ENCODE assay signal across 15 cellular contexts in the genomic region with DNA sequence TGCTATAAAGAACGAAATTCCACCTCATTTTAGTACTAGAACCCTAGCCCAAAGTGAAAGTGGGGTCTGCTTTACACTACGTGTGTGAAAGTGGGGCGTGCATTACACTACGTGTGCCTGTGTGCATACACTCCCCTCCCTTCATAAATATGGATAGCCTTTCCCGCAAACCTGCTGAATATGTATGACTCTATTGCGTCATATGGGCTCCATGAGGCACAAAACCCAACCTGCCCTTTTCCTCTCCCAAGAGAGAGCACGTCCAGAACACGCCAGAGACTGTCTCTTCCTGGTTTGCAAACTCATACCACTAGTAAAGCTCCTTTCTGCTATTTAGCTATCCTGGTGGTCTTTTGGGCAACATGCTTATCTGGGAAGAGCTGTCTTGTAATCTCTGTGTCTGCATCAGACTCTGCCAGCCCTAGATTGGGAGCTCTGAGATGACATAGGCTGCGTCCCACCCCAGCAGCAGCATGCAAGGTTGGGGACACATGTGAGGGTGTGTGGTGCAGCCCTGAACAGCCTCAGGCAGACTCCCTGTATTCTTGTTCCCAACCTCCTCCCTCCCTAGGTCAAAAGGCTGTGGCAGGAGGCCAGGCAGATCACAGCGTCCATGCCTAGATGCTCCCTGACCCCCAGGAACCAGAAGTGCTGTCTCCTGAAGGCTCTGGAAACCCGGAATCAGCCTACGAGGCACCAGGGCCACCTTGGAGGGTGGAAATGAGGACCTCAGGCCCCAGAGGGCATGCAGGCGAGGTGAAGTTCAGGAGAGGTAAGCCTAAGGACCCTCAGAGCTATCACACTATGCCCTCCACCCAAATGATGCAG. TPM values are rescaled to one million over a fixed set of nuclear protein-coding genes. Genes with fewer than 3 reads are reported as not detected.
DNase-seq lines count a peak whose midpoint lies in the region; ATAC-seq and TF ChIP-seq lines count a peak whose summit lies in the region.
"Had no signal": no experiment of that assay in that cellular context is flagged by ENCODE, and none has a peak within 500 bp of the region (broad histone marks: within the 10 kb centered on the region; RNA-seq: fewer than 3 reads in every experiment).

No MANE protein-coding gene starts in this region.

- H3K36me3 Mint-ChIP-seq in activated naive CD4-positive, alpha-beta T cell treated with anti-CD3 and anti-CD28 coated beads for 36 hours (ENCODE audit: low read depth), result peaks cover 2% of the 10 kb centered on the region
- H3K36me3 Mint-ChIP-seq in activated T-cell treated with anti-CD3 and anti-CD28 coated beads, Interleukin-2, amount 50 U/mL, for 72 hours (ENCODE audit: insufficient read depth in 2 of 2), result peaks cover 0 to 9% of the 10 kb centered on the region in 2 donors

- ATAC-seq in HG02870 (IDR thresholded peaks at IDR 0.05; ENCODE audit: unreplicated experiment), result no peak
- ATAC-seq in GM19452 (IDR thresholded peaks at IDR 0.05; ENCODE audit: unreplicated experiment), result no peak
- no peak for ATAC-seq in activated T-cell treated with anti-CD3 and anti-CD28 coated beads, Interleukin-2, amount 50 U/mL, for 72 hours (replicated peaks in 1 of 2)
- ATAC-seq: lower lobe of right lung had no signal

- in situ Hi-C loops in astrocyte of the cerebellum (cut with HindIII; ENCODE audit: low sequenced_read_pairs), result no loop called here

- no peak overlapping the region for H3K4me3 Mint-ChIP-seq in activated naive CD4-positive, alpha-beta T cell treated with anti-CD3 and anti-CD28 coated beads for 36 hours
- H3K4me3 Mint-ChIP-seq in activated T-cell treated with anti-CD3 and anti-CD28 coated beads, Interleukin-2, amount 50 U/mL, for 72 hours, result no peak overlapping the region
- H3K4me3 Mint-ChIP-seq: central memory CD8-positive, alpha-beta T cell had no signal

- CTCF ChIA-PET in activated naive CD4-positive, alpha-beta T cell treated with anti-CD3 and anti-CD28 coated beads for 36 hours (lab: Charles Lee), result no interaction called here

- H3K27ac Mint-ChIP-seq in activated naive CD4-positive, alpha-beta T cell treated with anti-CD3 and anti-CD28 coated beads for 36 hours, result no peak overlapping the region
- no peak overlapping the region for H3K27ac Mint-ChIP-seq in activated T-cell treated with anti-CD3 and anti-CD28 coated beads, Interleukin-2, amount 50 U/mL, for 72 hours

- H3K4me1 Mint-ChIP-seq in activated naive CD4-positive, alpha-beta T cell treated with anti-CD3 and anti-CD28 coated beads for 36 hours (ENCODE audit: low read depth), result peaks cover 4% of the 10 kb centered on the region
- H3K4me1 Mint-ChIP-seq in activated T-cell treated with anti-CD3 and anti-CD28 coated beads, Interleukin-2, amount 50 U/mL, for 72 hours (ENCODE audit: low read depth), result no peaks in the 10 kb centered on the region
- H3K4me1 Mint-ChIP-seq: central memory CD8-positive, alpha-beta T cell had no signal

- DNase-seq in activated naive CD4-positive, alpha-beta T cell treated with anti-CD3 and anti-CD28 coated beads for 36 hours, result peak; percentile 1
- no peak for DNase-seq in activated naive CD4-positive, alpha-beta T cell treated with anti-CD3 and anti-CD28 coated beads, Interleukin-2, amount 50 U/mL, for 16 hours
- DNase-seq in astrocyte of the cerebellum (ENCODE audit: low read depth), result peak; percentile 46
- peak; percentile 84 for DNase-seq in fibroblast of villous mesenchyme (ENCODE audit: low read depth)
- DNase-seq in stimulated activated CD4-positive, alpha-beta T cell treated with anti-CD3 and anti-CD28 coated beads, Interleukin-2, amount 100 ng/mL, for 24 hours, result no peak
- no peak for DNase-seq in activated T-cell treated with anti-CD3 and anti-CD28 coated beads, Interleukin-2, amount 50 U/mL, for 72 hours
- DNase-seq: COR-L47, lower lobe of right lung, NCI-H2227 treated with DMSO at 0.1 percent for 48 hours, occipital lobe, T-helper 2 cell had no signal

- H3K4me3 ChIP-seq in astrocyte of the cerebellum (ENCODE audit: low read depth, low read length), result no peak overlapping the region
- H3K4me3 ChIP-seq in fibroblast of villous mesenchyme (ENCODE audit: low read depth, low read length), result no peak overlapping the region
- H3K4me3 ChIP-seq: esophagus muscularis mucosa, lower lobe of right lung had no signal

- TF ChIP-seq CTCF in astrocyte of the cerebellum (IDR thresholded peaks at IDR 0.05; ENCODE audit: low read depth, low read length, missing control alignments), result no peak
- no peak for TF ChIP-seq CTCF in fibroblast of villous mesenchyme (IDR thresholded peaks at IDR 0.05; ENCODE audit: insufficient read depth, low read depth, low read length)

- intact Hi-C loops in activated naive CD4-positive, alpha-beta T cell treated with anti-CD3 and anti-CD28 coated beads for 36 hours (cut with micrococcal nuclease), result no loop called here

- peaks cover 12% of the 10 kb centered on the region for H3K9me3 Mint-ChIP-seq in activated naive CD4-positive, alpha-beta T cell treated with anti-CD3 and anti-CD28 coated beads for 36 hours
- H3K9me3 Mint-ChIP-seq in activated T-cell treated with anti-CD3 and anti-CD28 coated beads, Interleukin-2, amount 50 U/mL, for 72 hours, result peaks cover 4 to 6% of the 10 kb centered on the region in 2 donors

- H3K27me3 Mint-ChIP-seq in activated naive CD4-positive, alpha-beta T cell treated with anti-CD3 and anti-CD28 coated beads for 36 hours (ENCODE audit: low read depth), result no peaks in the 10 kb centered on the region
- H3K27me3 Mint-ChIP-seq in activated T-cell treated with anti-CD3 and anti-CD28 coated beads, Interleukin-2, amount 50 U/mL, for 72 hours (ENCODE audit: low read depth), result peaks cover 8% of the 10 kb centered on the region

RNA-seq across cellular contexts. Expression of a gene that starts 12.3 kb away (rescaled TPM):
- not detected for total RNA-seq in activated naive CD4-positive, alpha-beta T cell treated with anti-CD3 and anti-CD28 coated beads for 36 hours
- 0.43 and 0.64 TPM in 2 replicates for total RNA-seq in fibroblast of villous mesenchyme
- not detected for total RNA-seq in activated T-cell treated with anti-CD3 and anti-CD28 coated beads, Interleukin-2, amount 50 U/mL, for 72 hours
- total RNA-seq: lower lobe of right lung, occipital lobe had no signal

RNA-seq across cellular contexts. Expression of a gene that starts 56.3 kb away (rescaled TPM):
- not detected for total RNA-seq in activated naive CD4-positive, alpha-beta T cell treated with anti-CD3 and anti-CD28 coated beads for 36 hours
- total RNA-seq in fibroblast of villous mesenchyme, result under 0.01 TPM in 1 of 2 replicates, not detected in the other
- not detected for total RNA-seq in activated T-cell treated with anti-CD3 and anti-CD28 coated beads, Interleukin-2, amount 50 U/mL, for 72 hours
- total RNA-seq: esophagus muscularis mucosa, lower lobe of right lung, occipital lobe had no signal

Comparison
In these comparisons a context has a peak if more than half of its experiments do, and no peak if none do; other contexts are left out.
1. DNase-seq: peak in activated naive CD4-positive, alpha-beta T cell treated with anti-CD3 and anti-CD28 coated beads for 36 hours (single experiment), astrocyte of the cerebellum (single experiment) and fibroblast of villous mesenchyme (single experiment); none in activated naive CD4-positive, alpha-beta T cell treated with anti-CD3 and anti-CD28 coated beads, Interleukin-2, amount 50 U/mL, for 16 hours (single experiment), stimulated activated CD4-positive, alpha-beta T cell treated with anti-CD3 and anti-CD28 coated beads, Interleukin-2, amount 100 ng/mL, for 24 hours (0 of 2) and activated T-cell treated with anti-CD3 and anti-CD28 coated beads, Interleukin-2, amount 50 U/mL, for 72 hours (0 of 2).